Comparison of ENCODE assay signal across 8 cellular contexts in the genomic region with DNA sequence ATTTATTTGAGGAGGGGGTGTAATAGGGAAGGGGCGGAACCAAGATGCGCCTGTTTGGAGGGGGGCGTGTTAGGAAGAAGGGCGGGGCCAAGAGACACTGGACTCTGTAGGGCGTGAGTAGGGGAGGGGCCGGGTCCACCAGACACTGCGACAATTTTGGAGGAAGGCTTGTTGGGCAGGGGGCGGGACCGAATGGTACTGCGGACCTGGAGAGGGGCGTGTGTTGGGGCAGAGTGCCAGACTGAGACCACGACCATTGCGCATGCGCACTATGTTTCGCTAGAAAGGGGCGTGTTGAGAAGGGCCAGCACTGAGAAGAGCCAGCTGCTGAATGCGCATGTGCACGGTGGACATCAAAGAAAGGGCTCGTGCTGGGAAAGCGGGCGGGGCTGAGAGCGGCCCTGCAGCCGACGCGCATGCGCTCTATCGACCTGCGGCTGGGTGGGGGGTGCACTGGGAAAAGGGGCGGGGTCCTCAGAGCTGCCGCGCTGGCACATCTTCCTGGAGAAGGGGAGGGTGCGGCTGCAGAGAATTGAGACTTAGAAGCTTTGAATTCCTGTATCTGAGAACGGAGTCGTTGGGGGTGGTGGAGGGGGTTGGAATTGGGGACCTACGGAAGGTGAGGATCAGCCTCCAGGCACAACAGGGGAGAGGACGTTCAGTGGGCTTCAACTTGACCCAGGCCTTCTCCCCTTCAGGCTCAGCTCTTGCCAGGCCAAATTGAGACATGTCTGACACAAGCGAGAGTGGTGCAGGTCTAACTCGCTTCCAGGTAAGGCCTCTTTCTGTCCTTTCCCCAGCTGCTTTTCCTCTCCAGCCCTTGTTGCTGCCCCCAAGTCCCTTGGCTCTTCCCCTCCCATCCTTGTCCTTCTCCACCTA. TPM values are rescaled to one million over a fixed set of nuclear protein-coding genes. Genes with fewer than 3 reads are reported as not detected.
DNase-seq lines count a peak whose midpoint lies in the region; ATAC-seq and TF ChIP-seq lines count a peak whose summit lies in the region.

No MANE protein-coding gene starts in this region.

- peak overlapping the region; percentile 74 for H3K4me3 ChIP-seq in BLaER1
- peak overlapping the region; percentile 45 to 67 for H3K4me3 ChIP-seq in left lung

- H3K4me1 ChIP-seq in BLaER1 (peaks cover 11% of the 10 kb centered on the region), left lung (no peaks in the 10 kb centered on the region)

- DNase-seq in NCI-H748 (lab: John Stamatoyannopoulos, UW; ENCODE audit: unreplicated experiment) = peak; percentile 97
- peak; percentile 76 to 84 for DNase-seq in activated CD4-positive, alpha-beta T cell treated with anti-CD3 and anti-CD28 coated beads, Interleukin-2, amount 50 U/mL, for 4 hours
- peak; percentile 96 for DNase-seq in dermis blood vessel endothelial cell
- peak; percentile 93 to 95 for DNase-seq in left lung
- DNase-seq in stimulated activated CD4-positive, alpha-beta T cell treated with anti-CD3 and anti-CD28 coated beads, Interleukin-2, amount 100 ng/mL, for 4 hours (ENCODE audit: low read depth) = peak; percentile 75

- H3K27me3 ChIP-seq in BLaER1 (peaks cover 64% of the 10 kb centered on the region), left lung (no peaks in the 10 kb centered on the region)

- 0 out of 2 replicates have a peak overlapping the region, but pooled peaks have one; percentile 30 for H3K27ac ChIP-seq in BLaER1
- peak overlapping the region; percentile 64 to 82 for H3K27ac ChIP-seq in left lung

- intact Hi-C loops in left lung (cut with DNase I) = no loop called here

- H3K36me3 ChIP-seq in BLaER1 (peaks cover 32% of the 10 kb centered on the region), left lung (peaks cover 0 to 34% of the 10 kb centered on the region in 2 donors)

- H4K20me1 ChIP-seq in BLaER1 = peaks cover 8% of the 10 kb centered on the region; the same call in 1 of the 2 replicates

- ATAC-seq in GM19395 (IDR thresholded peaks at IDR 0.05; ENCODE audit: unreplicated experiment) = peak; percentile 84
- peak; percentile 59 for ATAC-seq in HG03558 (IDR thresholded peaks at IDR 0.05; ENCODE audit: extremely low read depth, unreplicated experiment)
- peak; percentile 91 for ATAC-seq in left lung

- peak overlapping the region; percentile 84 for H3K4me2 ChIP-seq in BLaER1

- H3K9ac ChIP-seq in BLaER1 = peak overlapping the region; percentile 68

- TF ChIP-seq CTCF in left lung (IDR thresholded peaks at IDR 0.05) = no peak

- no peaks in the 10 kb centered on the region for H3K9me3 ChIP-seq in BLaER1
- H3K9me3 ChIP-seq in left lung = no peaks in the 10 kb centered on the region

RNA-seq across cellular contexts. Expression of gene MAGED2, which starts 1.3 kb away (rescaled TPM):
- total RNA-seq in dermis blood vessel endothelial cell (224 and 341 TPM in 2 replicates), left lung (100 to 1,000 TPM; 106 to 177 TPM)

RNA-seq across cellular contexts. Expression of gene ITIH6, which starts 10.8 kb away (rescaled TPM):
- total RNA-seq in dermis blood vessel endothelial cell = not detected in 2 replicates
- total RNA-seq in left lung = not detected

Comparison
In these comparisons a context has a peak if more than half of its experiments do, and no peak if none do; other contexts are left out.
1. Peak in every context shown above with its lines: DNase-seq, ATAC-seq, H3K4me3 ChIP-seq and H3K27ac ChIP-seq.